Comparison of ENCODE assay signal across 1 cellular context in the genomic region with DNA sequence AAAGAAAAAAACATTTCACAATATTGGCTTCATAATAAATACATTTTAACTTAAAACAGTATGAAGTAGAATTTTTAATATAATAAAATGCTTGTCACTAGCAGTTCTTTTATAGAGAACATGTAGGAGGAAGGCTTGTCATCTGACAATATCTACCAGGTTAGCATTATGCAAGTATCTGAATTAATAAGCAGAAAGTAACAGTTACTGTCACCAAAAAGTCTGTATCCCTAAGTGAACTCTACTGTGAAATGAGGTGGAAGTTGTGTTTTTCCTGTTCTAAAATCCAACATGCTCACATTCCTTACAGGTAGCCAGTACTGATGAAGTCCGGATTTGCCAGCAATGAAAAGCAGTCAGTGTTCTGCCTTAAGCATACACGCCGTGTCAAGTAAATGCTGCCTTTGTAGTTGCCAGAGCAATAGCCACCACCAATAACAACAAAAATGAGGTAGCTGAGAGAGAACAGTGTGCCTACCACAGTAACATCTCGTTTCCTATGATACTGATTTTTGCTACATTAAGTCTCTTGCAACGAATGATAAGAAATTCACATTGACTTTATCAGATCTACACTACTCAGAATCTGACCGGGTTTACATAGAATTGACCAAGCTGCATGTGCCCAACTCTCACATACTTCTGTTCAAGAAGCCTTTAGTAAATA.
TF ChIP-seq lines count a peak whose summit lies in the region.

No MANE protein-coding gene starts in this region.

TF ChIP-seq in K562, 482 proteins besides CTCF, POLR2A, EP300 and RAD21 (continued from another document):
- TF ChIP-seq TEAD4 (IDR thresholded peaks at IDR 0.05; ENCODE audit: low read length) (peak; percentile 38; the same call in 1 of the 2 replicates), TEAD4 (CRISPR knock-in tag; IDR thresholded peaks at IDR 0.05; ENCODE audit: borderline replicate concordance) (no peak)
